1 cellular context compared by ENCODE assay signal in genomic region chr4:156718226-156718625, GRCh38.
TF ChIP-seq lines count a peak whose summit lies in the region.

No MANE protein-coding gene starts in this region.

TF ChIP-seq in GM12878, 131 proteins besides CTCF, POLR2A, EP300 and RAD21 (continued from another document):
- TF ChIP-seq ZBTB40 (IDR thresholded peaks at IDR 0.05; ENCODE audit: borderline replicate concordance) (no peak), KLF5 (IDR thresholded peaks at IDR 0.05; ENCODE audit: partially characterized antibody) (no peak), BRCA1 (IDR thresholded peaks at IDR 0.05; ENCODE audit: low read depth, low read length) (no peak), MYC (IDR thresholded peaks at IDR 0.05; ENCODE audit: insufficient read depth, insufficient read length, insufficient replicate concordance, low read length, severe bottlenecking) (no peak)
- TF ChIP-seq, protein P1, sequence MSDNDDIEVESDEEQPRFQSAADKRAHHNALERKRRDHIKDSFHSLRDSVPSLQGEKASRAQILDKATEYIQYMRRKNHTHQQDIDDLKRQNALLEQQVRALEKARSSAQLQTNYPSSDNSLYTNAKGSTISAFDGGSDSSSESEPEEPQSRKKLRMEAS (IDR thresholded peaks at IDR 0.05; ENCODE audit: low read depth, low read length), result no peak
